ENCODE assay signal across 34 cellular contexts in the genomic region with DNA sequence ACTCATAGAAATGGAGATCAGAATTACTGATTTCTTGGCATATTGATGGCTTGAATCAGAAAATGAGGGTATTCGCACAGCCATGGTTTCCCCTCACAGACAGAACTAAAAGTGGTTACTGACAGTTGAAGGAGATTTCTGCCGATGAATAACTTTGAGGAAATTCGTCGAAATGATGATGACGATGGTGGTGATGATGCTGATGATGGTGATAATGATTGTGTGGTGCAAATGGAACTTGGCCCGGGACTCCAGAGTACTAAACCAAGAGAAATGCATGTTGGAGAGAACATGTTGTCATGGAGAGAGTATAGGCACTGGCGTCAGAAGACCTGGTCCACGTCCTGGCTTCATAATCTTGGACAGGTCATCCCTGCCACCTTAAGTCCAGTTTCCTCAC.
"Had no signal": no experiment of that assay in that cellular context is flagged by ENCODE, and none has a peak within 500 bp of the region (broad histone marks: within the 10 kb centered on the region; RNA-seq: fewer than 3 reads in every experiment).

No MANE protein-coding gene starts in this region.

- FAIRE-seq: astrocyte, TTC549 had no signal

- H3K27ac ChIP-seq: adrenal gland, body of pancreas, brain microvascular endothelial cell, breast epithelium, VCaP had no signal

- H3K27me3 ChIP-seq: body of pancreas, brain microvascular endothelial cell, breast epithelium had no signal

- DNase-seq: activated B cell treated with CpG ODN at 0.5 μM for 24 hours; activated CD4-positive, alpha-beta memory T cell treated with anti-CD3 and anti-CD28 coated beads for 36 hours; activated CD4-positive, alpha-beta T cell treated with anti-CD3 and anti-CD28 coated beads for 4 hours; activated CD4-positive, alpha-beta T cell treated with anti-CD3 and anti-CD28 coated beads, Interleukin-2, amount 10 ng/mL, durations not matched to agents 24 days and 14 days; activated CD4-positive, alpha-beta T cell treated with anti-CD3 and anti-CD28 coated beads, Interleukin-2, amount 50 U/mL, for 1 hour; activated CD4-positive, alpha-beta T cell treated with anti-CD3 and anti-CD28 coated beads, Interleukin-2, amount 50 U/mL, for 4 hours; activated CD4-positive, CD25-positive, alpha-beta regulatory T cell treated with anti-CD3 and anti-CD28 coated beads, Interleukin-2, amount 50 U/mL, for 72 hours; activated CD8-positive, alpha-beta memory T cell treated with anti-CD3 and anti-CD28 coated beads, Interleukin-2, amount 50 U/mL, for 4 hours; activated CD8-positive, alpha-beta T cell treated with anti-CD3 and anti-CD28 coated beads for 36 hours; activated effector memory CD4-positive, alpha-beta T cell treated with anti-CD3 and anti-CD28 coated beads, Interleukin-2, amount 50 U/mL, for 16 hours; activated gamma-delta T cell treated with Interleukin-2 at 50 U/mL for 16 hours; activated naive CD4-positive, alpha-beta T cell; activated naive CD4-positive, alpha-beta T cell treated with anti-CD3 and anti-CD28 coated beads for 36 hours; activated naive CD4-positive, alpha-beta T cell treated with anti-CD3 and anti-CD28 coated beads, Interleukin-2, amount 50 U/mL, for 16 hours; activated naive CD8-positive, alpha-beta T cell treated with anti-CD3 and anti-CD28 coated beads for 36 hours; activated T-cell treated with anti-CD3 and anti-CD28 coated beads for 4 hours; activated T-cell treated with anti-CD3 and anti-CD28 coated beads, Interleukin-2, amount 50 U/mL, for 1 hour; activated T-cell treated with anti-CD3 and anti-CD28 coated beads, Interleukin-2, amount 50 U/mL, for 4 hours; activated T-cell treated with anti-CD3 and anti-CD28 coated beads, Interleukin-2, amount 50 U/mL, for 72 hours; adrenal gland; amniotic stem cell; aorta; body of pancreas; brain microvascular endothelial cell; central memory CD4-positive, alpha-beta T cell; T-helper 1 cell; T-helper 2 cell; T-helper 9 cell had no signal

- H3K4me1 ChIP-seq: adrenal gland, body of pancreas, breast epithelium had no signal

- H3K9me3 ChIP-seq: adrenal gland, body of pancreas, breast epithelium had no signal

- H3K36me3 ChIP-seq: adrenal gland, brain microvascular endothelial cell, breast epithelium had no signal

- ATAC-seq: activated CD8-positive, alpha-beta T cell treated with anti-CD3 and anti-CD28 coated beads for 36 hours; activated naive CD4-positive, alpha-beta T cell treated with anti-CD3 and anti-CD28 coated beads, Interleukin-2, amount 50 U/mL, for 72 hours; activated T-cell treated with anti-CD3 and anti-CD28 coated beads, Interleukin-2, amount 50 U/mL, for 4 hours; activated T-cell treated with anti-CD3 and anti-CD28 coated beads, Interleukin-2, amount 50 U/mL, for 72 hours; activated T-helper 17 cell treated with anti-CD3 and anti-CD28 coated beads, Interleukin-2, amount 50 U/mL, for 72 hours; body of pancreas had no signal

- H3K4me3 ChIP-seq: adrenal gland, body of pancreas, breast epithelium had no signal
